In genomic region chr1:1623181-1623630, GRCh38 we compare ENCODE assay signal across 1 cellular context.
TF ChIP-seq lines count a peak whose summit lies in the region.

No MANE protein-coding gene starts in this region.

TF ChIP-seq in K562, 482 proteins besides CTCF, POLR2A, EP300 and RAD21:
- no peak for TF ChIP-seq HDAC3 (IDR thresholded peaks at IDR 0.05; ENCODE audit: borderline replicate concordance, partially characterized antibody)
- no peak for TF ChIP-seq TEAD2 (tag; IDR thresholded peaks at IDR 0.05)
- TF ChIP-seq, protein P1, sequence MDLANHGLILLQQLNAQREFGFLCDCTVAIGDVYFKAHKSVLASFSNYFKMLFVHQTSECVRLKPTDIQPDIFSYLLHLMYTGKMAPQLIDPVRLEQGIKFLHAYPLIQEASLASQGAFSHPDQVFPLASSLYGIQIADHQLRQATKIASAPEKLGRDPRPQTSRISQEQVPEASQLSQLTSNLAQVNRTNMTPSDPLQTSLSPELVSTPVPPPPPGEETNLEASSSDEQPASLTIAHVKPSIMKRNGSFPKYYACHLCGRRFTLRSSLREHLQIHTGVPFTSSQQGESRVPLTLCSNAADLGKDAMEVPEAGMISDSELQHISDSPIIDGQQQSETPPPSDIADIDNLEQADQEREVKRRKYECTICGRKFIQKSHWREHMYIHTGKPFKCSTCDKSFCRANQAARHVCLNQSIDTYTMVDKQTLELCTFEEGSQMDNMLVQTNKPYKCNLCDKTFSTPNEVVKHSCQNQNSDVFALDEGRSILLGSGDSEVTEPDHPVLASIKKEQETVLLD (IDR thresholded peaks at IDR 0.05), result no peak
- TF ChIP-seq NFIX (CRISPR knock-in tag; IDR thresholded peaks at IDR 0.05; ENCODE audit: low read depth), result no peak
- TF ChIP-seq HNRNPL (IDR thresholded peaks at IDR 0.05; ENCODE audit: low read depth, low read length), result peak; percentile 52; the same call in 1 of the 2 replicates
- no peak for TF ChIP-seq ZNF717 (CRISPR knock-in tag; IDR thresholded peaks at IDR 0.05)
TF ChIP-seq in K562: peak in this region for 1.
